ENCODE assay signal across 1 cellular context in the genomic region with DNA sequence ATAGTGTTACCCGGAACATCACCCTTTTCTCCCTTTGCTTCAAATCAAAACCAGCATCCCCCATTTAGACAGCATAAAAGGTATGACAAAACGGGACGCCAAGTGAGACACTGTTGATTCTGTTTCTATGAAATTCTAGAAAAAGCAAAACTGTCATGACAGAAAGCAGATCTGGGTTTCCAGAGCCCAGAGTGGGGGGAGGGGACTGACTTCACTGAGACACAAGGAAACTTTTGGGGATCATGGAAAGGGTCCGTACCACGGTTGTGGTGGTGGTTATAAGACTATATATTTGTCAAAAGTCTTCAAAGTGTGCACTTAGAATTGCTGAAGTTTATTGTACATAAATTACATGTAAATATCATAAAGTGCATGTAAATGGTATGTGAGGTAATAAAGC.
TF ChIP-seq lines count a peak whose summit lies in the region.

No MANE protein-coding gene starts in this region.

TF ChIP-seq in IMR-90, 13 proteins besides CTCF, POLR2A, EP300 and RAD21 (continued from another document):
- TF ChIP-seq, protein P1, sequence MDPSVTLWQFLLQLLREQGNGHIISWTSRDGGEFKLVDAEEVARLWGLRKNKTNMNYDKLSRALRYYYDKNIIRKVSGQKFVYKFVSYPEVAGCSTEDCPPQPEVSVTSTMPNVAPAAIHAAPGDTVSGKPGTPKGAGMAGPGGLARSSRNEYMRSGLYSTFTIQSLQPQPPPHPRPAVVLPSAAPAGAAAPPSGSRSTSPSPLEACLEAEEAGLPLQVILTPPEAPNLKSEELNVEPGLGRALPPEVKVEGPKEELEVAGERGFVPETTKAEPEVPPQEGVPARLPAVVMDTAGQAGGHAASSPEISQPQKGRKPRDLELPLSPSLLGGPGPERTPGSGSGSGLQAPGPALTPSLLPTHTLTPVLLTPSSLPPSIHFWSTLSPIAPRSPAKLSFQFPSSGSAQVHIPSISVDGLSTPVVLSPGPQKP (IDR thresholded peaks at IDR 0.05; ENCODE audit: borderline replicate concordance, low read depth, low read length): no peak
- TF ChIP-seq SMC3 (IDR thresholded peaks at IDR 0.05; ENCODE audit: low read depth, low read length) (no peak), MAZ (IDR thresholded peaks at IDR 0.05; ENCODE audit: borderline replicate concordance, low read depth, low read length) (no peak), RFX5 (IDR thresholded peaks at IDR 0.05; ENCODE audit: low read depth, low read length) (no peak), NFE2L2 (IDR thresholded peaks at IDR 0.05; ENCODE audit: low read depth, low read length) (no peak), MXI1 (IDR thresholded peaks at IDR 0.05; ENCODE audit: borderline replicate concordance, low read depth, low read length) (no peak), RCOR1 (IDR thresholded peaks at IDR 0.05; ENCODE audit: insufficient replicate concordance, low read length) (no peak), BHLHE40 (IDR thresholded peaks at IDR 0.05; ENCODE audit: low read depth, low read length) (no peak)
- TF ChIP-seq, protein P2, sequence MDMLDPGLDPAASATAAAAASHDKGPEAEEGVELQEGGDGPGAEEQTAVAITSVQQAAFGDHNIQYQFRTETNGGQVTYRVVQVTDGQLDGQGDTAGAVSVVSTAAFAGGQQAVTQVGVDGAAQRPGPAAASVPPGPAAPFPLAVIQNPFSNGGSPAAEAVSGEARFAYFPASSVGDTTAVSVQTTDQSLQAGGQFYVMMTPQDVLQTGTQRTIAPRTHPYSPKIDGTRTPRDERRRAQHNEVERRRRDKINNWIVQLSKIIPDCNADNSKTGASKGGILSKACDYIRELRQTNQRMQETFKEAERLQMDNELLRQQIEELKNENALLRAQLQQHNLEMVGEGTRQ (IDR thresholded peaks at IDR 0.05; ENCODE audit: low read depth, low read length): no peak
